Comparison of ENCODE assay signal across 19 cellular contexts in genomic region chr9:131302244-131303075, GRCh38. TPM values are rescaled to one million over a fixed set of nuclear protein-coding genes. Genes with fewer than 3 reads are reported as not detected.
A peak's percentile ranks its signal among the peaks of the same experiment; 100 is the strongest.
DNase-seq lines count a peak whose midpoint lies in the region; ATAC-seq, FAIRE-seq and TF ChIP-seq lines count a peak whose summit lies in the region.
"Had no signal": no experiment of that assay in that cellular context is flagged by ENCODE, and none has a peak within 500 bp of the region (broad histone marks: within the 10 kb centered on the region; RNA-seq: fewer than 3 reads in every experiment).

No MANE protein-coding gene starts in this region.

- no peak for TF ChIP-seq EP300 in H1 (IDR thresholded peaks at IDR 0.05; ENCODE audit: borderline replicate concordance in 1 of 2, low read depth in 2 of 2, low read length in 2 of 2)

- no peak overlapping the region for H2BK120ac ChIP-seq in H1 (replicated peaks; ENCODE audit: low read depth, low read length)

- H3K79me1 ChIP-seq in H1 (ENCODE audit: low read depth, low read length): no peaks in the 10 kb centered on the region

- no peak overlapping the region for H3K14ac ChIP-seq in H1 (ENCODE audit: insufficient read length)

- intact Hi-C loops in pancreas (cut with DNase I): no loop called here

- H3K4me3 ChIP-seq in H1 (ENCODE audit: extremely low read depth in 1 of 4, insufficient read depth in 2 of 4, low read depth in 3 of 4, low read length in 4 of 4) (no peak overlapping the region), pancreas (no peak overlapping the region), small intestine (ENCODE audit: low read depth in 1 of 2, low read length in 2 of 2) (no peak overlapping the region)
- H3K4me3 ChIP-seq: neural progenitor cell, upper lobe of left lung had no signal

- H3K36me3 Mint-ChIP-seq in stimulated activated effector memory CD8-positive, alpha-beta T cell treated with anti-CD3 and anti-CD28 coated beads, Interleukin-12 subunit alpha, Interleukin-12 subunit beta, amount 100 ng/mL, for 72 hours: no peaks in the 10 kb centered on the region
- H3K36me3 Mint-ChIP-seq: neural progenitor cell had no signal

- H3K18ac ChIP-seq in H1 (ENCODE audit: extremely low read depth, low read length): 0 out of 2 replicates have a peak overlapping the region, but pooled peaks have one; percentile 32

- ATAC-seq in pancreas (peak; percentile 93 to 99 (median 98)), HG03139 (IDR thresholded peaks at IDR 0.05; ENCODE audit: unreplicated experiment) (no peak)
- no peak for ATAC-seq in stimulated activated effector memory CD8-positive, alpha-beta T cell treated with anti-CD3 and anti-CD28 coated beads, Interleukin-12 subunit alpha, Interleukin-12 subunit beta, amount 100 ng/mL, for 72 hours
- ATAC-seq: activated T-helper 17 cell treated with anti-CD3 and anti-CD28 coated beads, Interleukin-2, amount 50 U/mL, for 72 hours had no signal

- H4K20me1 ChIP-seq in H1 (replicated peaks in 1 of 2; ENCODE audit: control insufficient read depth in 1 of 2, insufficient read depth in 2 of 2, low read length in 2 of 2): no peaks in the 10 kb centered on the region

- TF ChIP-seq POLR2A in H1 (IDR thresholded peaks at IDR 0.05; ENCODE audit: control extremely low read depth in 1 of 2, low read depth in 2 of 2, low read length in 2 of 2): no peak

- CTCF ChIA-PET in H1 (lab: Charles Lee; ENCODE audit: partially characterized antibody): interaction anchor here (0.5 to 1.8 kb wide), 8 partner anchors 12 to 124 kb away, joined by 3 to 10 read pairs (median 4); no protein-coding TSS in a partner anchor

- H3K27me3 ChIP-seq in H1 (replicated peaks in 1 of 4; ENCODE audit: control insufficient read depth in 3 of 4, extremely low read depth in 1 of 4, insufficient read depth in 3 of 4, low read length in 3 of 4) (no peaks in the 10 kb centered on the region), pancreas (no peaks in the 10 kb centered on the region), small intestine (ENCODE audit: control insufficient read depth in 2 of 2, insufficient read depth in 2 of 2, low read length in 2 of 2) (no peaks in the 10 kb centered on the region)
- H3K27me3 ChIP-seq: neural progenitor cell, upper lobe of left lung had no signal

- H3K36me3 ChIP-seq in H1 (ENCODE audit: control insufficient read depth in 2 of 4, insufficient read depth in 4 of 4, low read length in 3 of 4) (no peaks in the 10 kb centered on the region), pancreas (no peaks in the 10 kb centered on the region), small intestine (ENCODE audit: control insufficient read depth in 2 of 2, insufficient read depth in 2 of 2, low read length in 2 of 2) (no peaks in the 10 kb centered on the region)
- H3K36me3 ChIP-seq: neural progenitor cell, upper lobe of left lung had no signal

- no peak for FAIRE-seq in H1 (lab: Jason Lieb, UNC)
- no peak for FAIRE-seq in pancreas (lab: Jason Lieb, UNC)
- no peak for FAIRE-seq in small intestine (lab: Jason Lieb, UNC)

- no peak overlapping the region for H3K23ac ChIP-seq in H1 (ENCODE audit: insufficient read length)

- H4K91ac ChIP-seq in H1 (replicated peaks; ENCODE audit: insufficient read length, low read length): no peak overlapping the region

- H3K27ac ChIP-seq in H1 (ENCODE audit: low read depth, low read length) (no peak overlapping the region), pancreas (no peak overlapping the region), small intestine (ENCODE audit: low read depth in 1 of 2, low read length in 1 of 2) (no peak overlapping the region)
- H3K27ac ChIP-seq: 22Rv1, neural progenitor cell, upper lobe of left lung had no signal

- no peak overlapping the region for H3K27ac Mint-ChIP-seq in stimulated activated effector memory CD8-positive, alpha-beta T cell treated with anti-CD3 and anti-CD28 coated beads, Interleukin-12 subunit alpha, Interleukin-12 subunit beta, amount 100 ng/mL, for 72 hours
- H3K27ac Mint-ChIP-seq: activated CD4-positive, alpha-beta T cell treated with anti-CD3 and anti-CD28 coated beads, Interleukin-2, amount 10 ng/mL, durations not matched to agents 7 days and 5 days; activated T-helper 17 cell treated with anti-CD3 and anti-CD28 coated beads, Interleukin-2, amount 50 U/mL, for 72 hours; neural progenitor cell; T-helper 1 cell treated with Interleukin-12 subunit alpha and Interleukin-12 subunit beta and Interleukin-4 antibody, amounts not matched to agents 30 μg/mL and 1 μg/mL, for 36 hours had no signal

- H2AFZ ChIP-seq in H1 (ENCODE audit: low read length): no peak overlapping the region
- H2AFZ ChIP-seq: neural progenitor cell had no signal

- H3K9ac ChIP-seq in H1 (replicated peaks in 1 of 4; ENCODE audit: extremely low read depth in 1 of 4, low read depth in 3 of 4, low read length in 3 of 4): no peak overlapping the region
- H3K9ac ChIP-seq: neural progenitor cell had no signal

- no peak overlapping the region for H3K56ac ChIP-seq in H1 (replicated peaks; ENCODE audit: insufficient read length, low read depth, low read length)

- 87% methylated on average over 15 of the region's 16 CpGs; no CpG with 5 or more reads in 1 of the 2 experiments for WGBS in H1 (ENCODE audit: extremely low coverage in 1 of 2, insufficient coverage in 1 of 2, insufficient read length in 1 of 2, insufficient replicate concordance in 2 of 2, low coverage in 1 of 2, low lambda C conversion rate in 2 of 2, missing lambda C conversion rate in 1 of 2), 2 experiments
- WGBS in pancreas, 2 donors: 45 to 47% methylated on average over 14 to 16 of the region's 16 CpGs
- 52 to 73% (median 68%) methylated on average over 14 to 16 of the region's 16 CpGs for WGBS in small intestine, 3 donors

- no peaks in the 10 kb centered on the region for H3K23me2 ChIP-seq in H1 (ENCODE audit: low read depth, low read length)

- no peaks in the 10 kb centered on the region for H3K9me3 ChIP-seq in H1 (ENCODE audit: insufficient read depth in 2 of 2, low read depth in 1 of 2, low read length in 1 of 2)
- no peaks in the 10 kb centered on the region for H3K9me3 ChIP-seq in pancreas
- no peaks in the 10 kb centered on the region for H3K9me3 ChIP-seq in small intestine (ENCODE audit: control insufficient read depth, low read depth)
- H3K9me3 ChIP-seq: Caco-2, upper lobe of left lung had no signal

- H2BK20ac ChIP-seq in H1 (ENCODE audit: low read length): no peak overlapping the region

- no peak overlapping the region; the same call in 1 of the 2 replicates for H4K8ac ChIP-seq in H1 (ENCODE audit: extremely low read depth, insufficient read depth, low read length)

- DNase-seq in DMS 273 (lab: John Stamatoyannopoulos, UW; ENCODE audit: unreplicated experiment) (peak; percentile 74), DMS 273 treated with DMSO at 0.1 percent for 48 hours (lab: John Stamatoyannopoulos, UW) (no peak), NCI-H524 (lab: John Stamatoyannopoulos, UW) (peak; percentile 46 to 69), H1 (ENCODE audit: low read depth in 1 of 2, low spot score in 2 of 2) (no peak), pancreas (peak; percentile 71 to 92 (median 85)), small intestine (no peak)
- no peak for DNase-seq in stimulated activated effector memory CD8-positive, alpha-beta T cell treated with anti-CD3 and anti-CD28 coated beads, Interleukin-12 subunit alpha, Interleukin-12 subunit beta, amount 100 ng/mL, for 72 hours (ENCODE audit: low spot score in 2 of 2)
- DNase-seq: activated CD4-positive, alpha-beta T cell treated with anti-CD3 and anti-CD28 coated beads, Interleukin-2, amount 10 ng/mL, durations not matched to agents 7 days and 5 days; Caco-2; effector memory CD4-positive, alpha-beta T cell; head of caudate nucleus; NCI-H187; NCI-H226 had no signal

- no peaks in the 10 kb centered on the region for H3K79me2 ChIP-seq in H1 (ENCODE audit: control insufficient read depth in 1 of 2, insufficient read depth in 2 of 2, low read length in 2 of 2)

- no peak overlapping the region for H4K5ac ChIP-seq in H1 (ENCODE audit: insufficient read length, low read depth, low read length)

- POLR2A ChIA-PET in H1 (lab: Charles Lee; ENCODE audit: partially characterized antibody): interaction anchor here (0.5 to 1.6 kb wide), 2 partner anchors 9 to 196 kb away, joined by 3 to 4 read pairs; no protein-coding TSS in a partner anchor

- H3K4me2 ChIP-seq in H1 (ENCODE audit: insufficient read depth in 1 of 2, low read depth in 2 of 2, low read length in 2 of 2): no peak overlapping the region
- H3K4me2 ChIP-seq: neural progenitor cell had no signal

- H3K9me3 Mint-ChIP-seq in stimulated activated effector memory CD8-positive, alpha-beta T cell treated with anti-CD3 and anti-CD28 coated beads, Interleukin-12 subunit alpha, Interleukin-12 subunit beta, amount 100 ng/mL, for 72 hours: no peaks in the 10 kb centered on the region
- H3K9me3 Mint-ChIP-seq: activated CD4-positive, alpha-beta T cell treated with anti-CD3 and anti-CD28 coated beads, Interleukin-2, amount 10 ng/mL, durations not matched to agents 7 days and 5 days; activated T-helper 17 cell treated with anti-CD3 and anti-CD28 coated beads, Interleukin-2, amount 50 U/mL, for 72 hours; neural progenitor cell; T-helper 1 cell treated with Interleukin-12 subunit alpha and Interleukin-12 subunit beta and Interleukin-4 antibody, amounts not matched to agents 30 μg/mL and 1 μg/mL, for 36 hours had no signal

- no peaks in the 10 kb centered on the region for H3K4me1 Mint-ChIP-seq in stimulated activated effector memory CD8-positive, alpha-beta T cell treated with anti-CD3 and anti-CD28 coated beads, Interleukin-12 subunit alpha, Interleukin-12 subunit beta, amount 100 ng/mL, for 72 hours
- H3K4me1 Mint-ChIP-seq: activated CD4-positive, alpha-beta T cell treated with anti-CD3 and anti-CD28 coated beads, Interleukin-2, amount 10 ng/mL, durations not matched to agents 7 days and 5 days; activated T-helper 17 cell treated with anti-CD3 and anti-CD28 coated beads, Interleukin-2, amount 50 U/mL, for 72 hours had no signal

- H3K4ac ChIP-seq in H1 (replicated peaks; ENCODE audit: insufficient read length, low read depth, low read length): no peak overlapping the region

- H3K4me1 ChIP-seq in H1 (replicated peaks in 1 of 4; ENCODE audit: control insufficient read depth in 3 of 4, insufficient read depth in 4 of 4, low read length in 3 of 4): peaks cover 0 to 5% (median 3%) of the 10 kb centered on the region in 4 experiments; a peak in 2 of 7 replicates
- H3K4me1 ChIP-seq in pancreas: no peaks in the 10 kb centered on the region
- H3K4me1 ChIP-seq in small intestine (ENCODE audit: control insufficient read depth in 2 of 2, insufficient read depth in 1 of 2, low read depth in 1 of 2, low read length in 1 of 2): no peaks in the 10 kb centered on the region
- H3K4me1 ChIP-seq: neural progenitor cell, upper lobe of left lung had no signal

- no peak overlapping the region for H3K4me3 Mint-ChIP-seq in stimulated activated effector memory CD8-positive, alpha-beta T cell treated with anti-CD3 and anti-CD28 coated beads, Interleukin-12 subunit alpha, Interleukin-12 subunit beta, amount 100 ng/mL, for 72 hours
- H3K4me3 Mint-ChIP-seq: activated CD4-positive, alpha-beta T cell treated with anti-CD3 and anti-CD28 coated beads, Interleukin-2, amount 10 ng/mL, durations not matched to agents 7 days and 5 days; activated T-helper 17 cell treated with anti-CD3 and anti-CD28 coated beads, Interleukin-2, amount 50 U/mL, for 72 hours; neural progenitor cell; T-helper 1 cell treated with Interleukin-12 subunit alpha and Interleukin-12 subunit beta and Interleukin-4 antibody, amounts not matched to agents 30 μg/mL and 1 μg/mL, for 36 hours had no signal

- no peak overlapping the region for H2BK15ac ChIP-seq in H1 (ENCODE audit: low read length)

- no peak overlapping the region; the same call in 1 of the 2 replicates for H2AK5ac ChIP-seq in H1 (ENCODE audit: low read depth, low read length)

- TF ChIP-seq CTCF in H1 (IDR thresholded peaks at IDR 0.05; ENCODE audit: control extremely low read depth in 1 of 3, insufficient read depth in 1 of 3, low read depth in 1 of 3, low read length in 3 of 3) (no peak), pancreas (IDR thresholded peaks at IDR 0.05) (no peak)

- no peak for TF ChIP-seq RAD21 in H1 (IDR thresholded peaks at IDR 0.05 in 1 of 2, conservative IDR thresholded peaks at IDR 0.05 in 1 of 2; ENCODE audit: low read depth in 2 of 2, low read length in 2 of 2)

- H2BK12ac ChIP-seq in H1 (ENCODE audit: low read depth, low read length): peak overlapping the region; percentile 60; the same call in 1 of the 2 replicates

- 0 out of 2 replicates have a peak overlapping the region, but pooled peaks have one; percentile 52 for H2BK5ac ChIP-seq in H1 (ENCODE audit: low read depth, low read length)

RNA-seq across cellular contexts. Expression of gene PLPP7, which starts 12.9 kb away (rescaled TPM):
- 3.4 TPM in 2 replicates for total RNA-seq in H1 (2021; fragmentation: NEBNext Ultra II Directional; extraction: Animal tissue kit (Norgen Biotek cat#: 25700))
- polyA plus RNA-seq in H1 (2011; rRNA removed) (3.9 and 5.0 TPM in 2 replicates), pancreas (1 to 10 TPM in 1 of 2 donors, under 1 TPM in 1; 0.94 to 2.5 TPM), small intestine (1 to 10 TPM in 1 of 3 donors, under 1 TPM in 1, not detected in 1; 0.54 to 1.9 TPM)
- polyA plus RNA-seq in H1 (2011; cell fraction: cytosol; rRNA removed): 4.2 TPM
- polyA plus RNA-seq in H1 (2011; cell fraction: nucleus; rRNA removed): 3.9 TPM
- 2.0 to 3.0 TPM (median 2.6 TPM) in 4 replicates for polyA plus RNA-seq in H1 (2012, experiment 1 of 2)
- polyA plus RNA-seq in H1 (2012, experiment 2 of 2): 4.4 TPM
- 1.6 TPM for polyA plus RNA-seq in H1 (2013, experiment 1 of 2)
- polyA plus RNA-seq in H1 (2013, experiment 2 of 2): 1.5 TPM
- 2.3 TPM in 2 replicates for polyA minus RNA-seq in H1 (2011; rRNA and poly(A)+ RNA removed)
- 3.4 TPM for polyA minus RNA-seq in H1 (2011; cell fraction: cytosol; rRNA and poly(A)+ RNA removed)
- 4.0 TPM for polyA minus RNA-seq in H1 (2011; cell fraction: nucleus; rRNA and poly(A)+ RNA removed)
- 1 to 10 TPM in 4 of 6 donors, under 1 TPM in 2; 0.38 to 2.0 (median 1.3) TPM for total RNA-seq in pancreas
- total RNA-seq: activated T-helper 17 cell treated with anti-CD3 and anti-CD28 coated beads, Interleukin-2, amount 50 U/mL, for 72 hours had no signal

RNA-seq across cellular contexts. Expression of gene FAM78A, which starts 26.1 kb away (rescaled TPM):
- 3.1 and 3.5 TPM in 2 replicates for total RNA-seq in H1 (2021; fragmentation: NEBNext Ultra II Directional; extraction: Animal tissue kit (Norgen Biotek cat#: 25700))
- 3.1 and 4.1 TPM in 2 replicates for polyA plus RNA-seq in H1 (2011; rRNA removed)
- polyA plus RNA-seq in H1 (2011; cell fraction: cytosol; rRNA removed): 2.5 TPM
- polyA plus RNA-seq in H1 (2011; cell fraction: nucleus; rRNA removed): 5.1 TPM
- 2.3 to 3.0 TPM (median 2.9 TPM) in 4 replicates for polyA plus RNA-seq in H1 (2012, experiment 1 of 2)
- 3.0 TPM for polyA plus RNA-seq in H1 (2012, experiment 2 of 2)
- polyA plus RNA-seq in H1 (2013, experiment 1 of 2): 1.2 TPM
- 1.4 TPM for polyA plus RNA-seq in H1 (2013, experiment 2 of 2)
- 3.0 and 3.1 TPM in 2 replicates for polyA minus RNA-seq in H1 (2011; rRNA and poly(A)+ RNA removed)
- 2.4 TPM for polyA minus RNA-seq in H1 (2011; cell fraction: cytosol; rRNA and poly(A)+ RNA removed)
- 1.7 TPM for polyA minus RNA-seq in H1 (2011; cell fraction: nucleus; rRNA and poly(A)+ RNA removed)
- 1 to 10 TPM in 3 of 6 donors, under 1 TPM in 3; 0.37 to 3.9 (median 0.93) TPM for total RNA-seq in pancreas
- polyA plus RNA-seq in pancreas: under 1 TPM; 0.45 to 0.76 TPM
- 1 to 10 TPM in 2 of 3 donors, under 1 TPM in 1; 0.89 to 3.2 (median 1.9) TPM for polyA plus RNA-seq in small intestine

Comparison
In these comparisons a context has a peak if more than half of its experiments do, and no peak if none do; other contexts are left out.
1. DNase-seq: peak in DMS 273 (single experiment), NCI-H524 (2 of 2) and pancreas (6 of 6); none in DMS 273 treated with DMSO at 0.1 percent for 48 hours (single experiment), H1 (0 of 2), small intestine (single experiment) and stimulated activated effector memory CD8-positive, alpha-beta T cell treated with anti-CD3 and anti-CD28 coated beads, Interleukin-12 subunit alpha, Interleukin-12 subunit beta, amount 100 ng/mL, for 72 hours (0 of 2).
2. ATAC-seq: peak in pancreas (4 of 4); none in stimulated activated effector memory CD8-positive, alpha-beta T cell treated with anti-CD3 and anti-CD28 coated beads, Interleukin-12 subunit alpha, Interleukin-12 subunit beta, amount 100 ng/mL, for 72 hours (single experiment) and HG03139 (single experiment).